In the genomic region with DNA sequence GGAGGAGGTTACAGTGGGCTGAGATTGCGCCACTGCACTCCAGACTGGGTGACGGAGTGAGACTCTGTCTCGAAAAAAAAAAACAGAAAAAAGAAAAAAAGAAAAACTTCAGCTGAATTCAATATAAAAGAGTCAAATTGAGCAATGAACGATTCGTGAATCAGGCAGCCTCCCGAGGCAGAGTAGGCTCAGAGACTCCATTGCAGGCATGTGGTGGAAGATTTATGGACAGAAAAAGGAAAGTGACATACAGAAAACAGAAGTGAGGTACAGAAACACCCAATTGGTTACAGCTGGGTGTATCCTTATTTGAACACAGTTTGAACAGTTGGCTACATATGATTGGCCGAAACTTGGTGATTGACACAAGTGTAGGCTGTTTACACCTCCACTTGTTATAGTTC, we compare ENCODE assay signal across 20 cellular contexts.
"Had no signal": no experiment of that assay in that cellular context is flagged by ENCODE, and none has a peak within 500 bp of the region (broad histone marks: within the 10 kb centered on the region; RNA-seq: fewer than 3 reads in every experiment).

No MANE protein-coding gene starts in this region.

- H3K27ac Mint-ChIP-seq: activated CD8-positive, alpha-beta T cell treated with anti-CD3 and anti-CD28 coated beads for 36 hours; activated naive CD8-positive, alpha-beta T cell treated with anti-CD3 and anti-CD28 coated beads for 36 hours; activated T-cell treated with anti-CD3 and anti-CD28 coated beads, Interleukin-2, amount 50 U/mL, for 72 hours; memory B cell; nephron progenitor cell had no signal

- H3K27me3 ChIP-seq: breast epithelium, sigmoid colon, testis had no signal

- H3K4me3 ChIP-seq: breast epithelium, dorsolateral prefrontal cortex, heart left ventricle, left lung, sigmoid colon, testis had no signal

- DNase-seq: activated CD4-positive, alpha-beta T cell treated with anti-CD3 and anti-CD28 coated beads for 4 hours; activated CD8-positive, alpha-beta memory T cell treated with anti-CD3 and anti-CD28 coated beads, Interleukin-2, amount 50 U/mL, for 4 hours; activated CD8-positive, alpha-beta T cell treated with anti-CD3 and anti-CD28 coated beads for 36 hours; activated gamma-delta T cell treated with Interleukin-2 at 50 U/mL for 16 hours; activated naive CD8-positive, alpha-beta T cell treated with anti-CD3 and anti-CD28 coated beads for 36 hours; activated T-cell treated with anti-CD3 and anti-CD28 coated beads, Interleukin-2, amount 50 U/mL, for 72 hours; dorsolateral prefrontal cortex; foreskin melanocyte; heart left ventricle; left lung; nephron progenitor cell; sigmoid colon; stimulated activated CD4-positive, alpha-beta T cell treated with anti-CD3 and anti-CD28 coated beads, Interleukin-12 subunit alpha, Interleukin-12 subunit beta, amount 100 ng/mL, for 4 hours; stimulated activated naive CD8-positive, alpha-beta T cell treated with anti-CD3 and anti-CD28 coated beads, Interleukin-15, Interleukin-2, amounts not matched to agents 100 U/mL and 50 U/mL, for 24 hours; T-helper 9 cell; testis; WERI-Rb-1 had no signal

- H3K36me3 Mint-ChIP-seq: activated naive CD8-positive, alpha-beta T cell treated with anti-CD3 and anti-CD28 coated beads for 36 hours; memory B cell had no signal

- ATAC-seq: activated CD8-positive, alpha-beta T cell treated with anti-CD3 and anti-CD28 coated beads for 36 hours; activated T-cell treated with anti-CD3 and anti-CD28 coated beads, Interleukin-2, amount 50 U/mL, for 72 hours; esophagus mucosa; heart left ventricle; left lung; stimulated activated naive CD8-positive, alpha-beta T cell treated with anti-CD3 and anti-CD28 coated beads, Interleukin-15, Interleukin-2, amounts not matched to agents 100 U/mL and 50 U/mL, for 24 hours had no signal

- H3K4me1 ChIP-seq: breast epithelium, heart left ventricle, left lung, sigmoid colon, testis had no signal

- H3K4me3 Mint-ChIP-seq: activated CD8-positive, alpha-beta T cell treated with anti-CD3 and anti-CD28 coated beads for 36 hours; activated naive CD8-positive, alpha-beta T cell treated with anti-CD3 and anti-CD28 coated beads for 36 hours; activated T-cell treated with anti-CD3 and anti-CD28 coated beads, Interleukin-2, amount 50 U/mL, for 72 hours; memory B cell; nephron progenitor cell had no signal

- H3K4me1 Mint-ChIP-seq: activated naive CD8-positive, alpha-beta T cell treated with anti-CD3 and anti-CD28 coated beads for 36 hours; memory B cell had no signal

- H3K27me3 Mint-ChIP-seq: activated naive CD8-positive, alpha-beta T cell treated with anti-CD3 and anti-CD28 coated beads for 36 hours had no signal

- H3K9me3 ChIP-seq: breast epithelium, heart left ventricle, left lung, sigmoid colon, testis had no signal

- H3K9me3 Mint-ChIP-seq: activated CD8-positive, alpha-beta T cell treated with anti-CD3 and anti-CD28 coated beads for 36 hours; activated naive CD8-positive, alpha-beta T cell treated with anti-CD3 and anti-CD28 coated beads for 36 hours; activated T-cell treated with anti-CD3 and anti-CD28 coated beads, Interleukin-2, amount 50 U/mL, for 72 hours; memory B cell had no signal

- H3K36me3 ChIP-seq: breast epithelium, heart left ventricle, left lung, sigmoid colon, WERI-Rb-1 had no signal
